Comparison of ENCODE assay signal across 2 cellular contexts in genomic region chr6:20554817-20555216, GRCh38.
TF ChIP-seq lines count a peak whose summit lies in the region.

No MANE protein-coding gene starts in this region.

TF ChIP-seq in A549, 52 proteins besides CTCF, POLR2A, EP300 and RAD21:
- TF ChIP-seq RCOR1 (IDR thresholded peaks at IDR 0.05; ENCODE audit: low read depth, low read length) (no peak), MAFK (IDR thresholded peaks at IDR 0.05; ENCODE audit: partially characterized antibody) (peak; percentile 65)

TF ChIP-seq in IMR-90, 13 proteins besides CTCF, POLR2A, EP300 and RAD21 (continued from another document):
- no peak for TF ChIP-seq BHLHE40 (IDR thresholded peaks at IDR 0.05; ENCODE audit: low read depth, low read length)
